Comparison of ENCODE assay signal across 1 cellular context in genomic region chr2:73257425-73258125, GRCh38.
TF ChIP-seq lines count a peak whose summit lies in the region.

No MANE protein-coding gene starts in this region.

TF ChIP-seq in GM12878, 131 proteins besides CTCF, POLR2A, EP300 and RAD21:
- TF ChIP-seq MYC (IDR thresholded peaks at IDR 0.05; ENCODE audit: insufficient read depth, insufficient read length, insufficient replicate concordance, low read length, severe bottlenecking) (no peak), PAX8 (IDR thresholded peaks at IDR 0.05) (no peak), KAT2A (conservative IDR thresholded peaks at IDR 0.05; ENCODE audit: control insufficient read depth, low read depth, low read length) (no peak), GATAD2B (conservative IDR thresholded peaks at IDR 0.05; ENCODE audit: low read depth) (no peak), MAX (IDR thresholded peaks at IDR 0.05; ENCODE audit: low read depth, low read length) (no peak), EGR1 (IDR thresholded peaks at IDR 0.05; ENCODE audit: borderline replicate concordance in 1 of 2, low read depth in 2 of 2, low read length in 2 of 2) (no peak), TCF7 (IDR thresholded peaks at IDR 0.05; ENCODE audit: borderline replicate concordance) (no peak), RFX5 (IDR thresholded peaks at IDR 0.05; ENCODE audit: low read depth, low read length) (no peak), SP1 (IDR thresholded peaks at IDR 0.05; ENCODE audit: low read depth, low read length) (no peak), HDGF (IDR thresholded peaks at IDR 0.05) (no peak), NFXL1 (IDR thresholded peaks at IDR 0.05; ENCODE audit: borderline replicate concordance) (no peak), NR2F1 (conservative IDR thresholded peaks at IDR 0.05) (no peak), E2F8 (IDR thresholded peaks at IDR 0.05; ENCODE audit: low read depth, partially characterized antibody) (no peak), JUND (IDR thresholded peaks at IDR 0.05; ENCODE audit: low read depth, low read length) (no peak)
TF ChIP-seq in GM12878: peak in this region for 0.
